7 cellular contexts compared by ENCODE assay signal in genomic region chr4:16670726-16671125, GRCh38.
"Had no signal": no experiment of that assay in that cellular context is flagged by ENCODE, and none has a peak within 500 bp of the region (broad histone marks: within the 10 kb centered on the region; RNA-seq: fewer than 3 reads in every experiment).

No MANE protein-coding gene starts in this region.

- ATAC-seq: GM23338, HCT116, K562 had no signal

- H3K9me3 Mint-ChIP-seq: GM23338, H9, HFFc6 had no signal

- H3K4me3 Mint-ChIP-seq: GM23338, H9, HFFc6 had no signal

- DNase-seq: H9, HFFc6, IMR-90, KG1 had no signal

- H3K27ac Mint-ChIP-seq: GM23338, HFFc6 had no signal

- H3K4me3 ChIP-seq: GM23338, K562 had no signal
